In genomic region chr12:79344855-79345840, GRCh38 we compare ENCODE assay signal across 8 cellular contexts.
DNase-seq lines count a peak whose midpoint lies in the region; ATAC-seq and TF ChIP-seq lines count a peak whose summit lies in the region.

No MANE protein-coding gene starts in this region.

- no peaks in the 10 kb centered on the region for H3K4me1 ChIP-seq in Peyer's patch

- TF ChIP-seq POLR2A in Peyer's patch (IDR thresholded peaks at IDR 0.05): no peak

- no peak overlapping the region for H3K4me3 ChIP-seq in Peyer's patch
- no peak overlapping the region for H3K4me3 ChIP-seq in fibroblast of mammary gland (ENCODE audit: control insufficient read depth, low read depth, low read length)

- H3K27ac ChIP-seq in Peyer's patch: no peak overlapping the region

- ATAC-seq in GM21737 (IDR thresholded peaks at IDR 0.05; ENCODE audit: unreplicated experiment): peak; percentile 80
- no peak for ATAC-seq in stimulated activated naive CD8-positive, alpha-beta T cell treated with anti-CD3 and anti-CD28 coated beads, Interleukin-15, Interleukin-2, amounts not matched to agents 100 U/mL and 50 U/mL, for 24 hours

- TF ChIP-seq CTCF in Peyer's patch (IDR thresholded peaks at IDR 0.05): peak in 4 of 6 experiments; percentile 20 to 57 (median 54)
- TF ChIP-seq CTCF in fibroblast of mammary gland (conservative IDR thresholded peaks at IDR 0.05; ENCODE audit: control insufficient read depth, insufficient read depth, low read depth, low read length): peak; percentile 62

- no peaks in the 10 kb centered on the region for H3K27me3 ChIP-seq in Peyer's patch

- H3K36me3 ChIP-seq in Peyer's patch: no peaks in the 10 kb centered on the region

- H3K9me3 ChIP-seq in Peyer's patch: no peaks in the 10 kb centered on the region

- intact Hi-C loops in posterior vena cava (cut with DNase I): no loop called here

- DNase-seq in NOMO-1 treated with DMSO at 0.1 percent for 48 hours (lab: John Stamatoyannopoulos, UW; ENCODE audit: unreplicated experiment): peak; percentile 15
- DNase-seq in NOMO-1 treated with dmso at 0.1 percent for 144 hours (lab: John Stamatoyannopoulos, UW; ENCODE audit: unreplicated experiment): no peak
- peak; percentile 42 to 62 for DNase-seq in Kasumi-1 (lab: John Stamatoyannopoulos, UW)
- DNase-seq in Peyer's patch: peak in 1 of 3 donors; percentile 51
- DNase-seq in fibroblast of mammary gland (ENCODE audit: low read depth): peak; percentile 45
- DNase-seq in stimulated activated naive CD8-positive, alpha-beta T cell treated with anti-CD3 and anti-CD28 coated beads, Interleukin-15, Interleukin-2, amounts not matched to agents 100 U/mL and 50 U/mL, for 24 hours: peak; percentile 6
- DNase-seq in posterior vena cava (ENCODE audit: low spot score): no peak

Comparison
In these comparisons a context has a peak if more than half of its experiments do, and no peak if none do; other contexts are left out.
1. DNase-seq: peak in NOMO-1 treated with DMSO at 0.1 percent for 48 hours (single experiment), Kasumi-1 (2 of 2), fibroblast of mammary gland (single experiment) and stimulated activated naive CD8-positive, alpha-beta T cell treated with anti-CD3 and anti-CD28 coated beads, Interleukin-15, Interleukin-2, amounts not matched to agents 100 U/mL and 50 U/mL, for 24 hours (single experiment); none in NOMO-1 treated with dmso at 0.1 percent for 144 hours (single experiment) and posterior vena cava (single experiment).